ENCODE assay signal across 11 cellular contexts in genomic region chr6:165986647-165987482, GRCh38.
DNase-seq lines count a peak whose midpoint lies in the region; ATAC-seq and TF ChIP-seq lines count a peak whose summit lies in the region.
"Had no signal": no experiment of that assay in that cellular context is flagged by ENCODE, and none has a peak within 500 bp of the region (broad histone marks: within the 10 kb centered on the region; RNA-seq: fewer than 3 reads in every experiment).

No MANE protein-coding gene starts in this region.

- H3K9ac ChIP-seq in smooth muscle cell (ENCODE audit: low read depth), result no peak overlapping the region

- POLR2A ChIA-PET in HEK293T (lab: Yijun Ruan, JAX), result interaction anchor here (0.6 to 2.5 kb wide), 2 partner anchors 20 to 21 kb away, joined by 3 to 12 read pairs; no protein-coding TSS in a partner anchor

- H3K27ac ChIP-seq in smooth muscle cell (ENCODE audit: low read depth) (no peak overlapping the region), Peyer's patch (peak overlapping the region in 1 of 4 donors; percentile 73)
- H3K27ac ChIP-seq: upper lobe of left lung had no signal

- H3K4me3 ChIP-seq in iPS-11a (ENCODE audit: low read depth, low read length) (peak overlapping the region; percentile 14), smooth muscle cell (peak overlapping the region; percentile 51), Peyer's patch (peak overlapping the region in 2 of 4 donors; percentile 40 to 50)

- WGBS in smooth muscle cell (ENCODE audit: low lambda C conversion rate), result 3% methylated on average over 28 of the region's 31 CpGs

- ATAC-seq in GM19463 (IDR thresholded peaks at IDR 0.05; ENCODE audit: unreplicated experiment), result no peak
- ATAC-seq: activated CD4-positive, CD25-positive, alpha-beta regulatory T cell treated with anti-CD3 and anti-CD28 coated beads, Interleukin-2, amount 50 U/mL, for 24 hours had no signal

- peaks cover 4% of the 10 kb centered on the region for H3K4me1 ChIP-seq in smooth muscle cell (ENCODE audit: low read depth)
- no peaks in the 10 kb centered on the region for H3K4me1 ChIP-seq in Peyer's patch

- TF ChIP-seq CTCF in smooth muscle cell (IDR thresholded peaks at IDR 0.05; ENCODE audit: borderline replicate concordance, insufficient read depth, poor library complexity, severe bottlenecking), result no peak
- no peak for TF ChIP-seq CTCF in Peyer's patch (IDR thresholded peaks at IDR 0.05)
- TF ChIP-seq CTCF in GM13977 (IDR thresholded peaks at IDR 0.05; ENCODE audit: extremely low read depth, insufficient read depth, missing control alignments), result no peak

- H3F3A ChIP-seq in smooth muscle cell (ENCODE audit: low read depth), result no peaks in the 10 kb centered on the region

- in situ Hi-C loops in GM13977 (cut with MboI; ENCODE audit: low pct_unique_long_range_greater_than_20kb, low sequenced_read_pairs, unreplicated experiment), result no loop called here

- TF ChIP-seq POLR2A in Peyer's patch (IDR thresholded peaks at IDR 0.05), result no peak

- H2AFZ ChIP-seq in smooth muscle cell (ENCODE audit: low read depth), result peak overlapping the region; percentile 81

- no peaks in the 10 kb centered on the region for H3K36me3 ChIP-seq in smooth muscle cell (ENCODE audit: low read depth)
- H3K36me3 ChIP-seq in Peyer's patch, result no peaks in the 10 kb centered on the region
- H3K36me3 ChIP-seq: upper lobe of left lung had no signal

- CTCF ChIA-PET in HEK293T (lab: Yijun Ruan, JAX), result interaction anchor here (0.6 kb wide), 1 partner anchor 79 kb away, joined by 3 read pairs; no protein-coding TSS in a partner anchor

- no peaks in the 10 kb centered on the region for H3K79me2 ChIP-seq in smooth muscle cell (ENCODE audit: low read depth)

- no peaks in the 10 kb centered on the region for H3K9me3 ChIP-seq in smooth muscle cell (replicated peaks; ENCODE audit: low read depth)
- no peaks in the 10 kb centered on the region for H3K9me3 ChIP-seq in Peyer's patch
- H3K9me3 ChIP-seq: upper lobe of left lung had no signal

- H4K20me1 ChIP-seq in smooth muscle cell (ENCODE audit: low read depth), result no peaks in the 10 kb centered on the region

- peaks cover 81% of the 10 kb centered on the region for H3K27me3 ChIP-seq in smooth muscle cell (ENCODE audit: low read depth)
- peaks cover 0 to 6% of the 10 kb centered on the region in 2 donors for H3K27me3 ChIP-seq in Peyer's patch

- peak overlapping the region; percentile 90 for H3K4me2 ChIP-seq in smooth muscle cell

- DNase-seq in HEK293T (ENCODE audit: extremely low spot score) (peak; percentile 58), astrocyte of the hippocampus (ENCODE audit: low read depth, low spot score) (peak; percentile 67), smooth muscle cell (lab: John Stamatoyannopoulos, UW; ENCODE audit: unreplicated experiment) (no peak), Peyer's patch (no peak), GM13977 (ENCODE audit: low spot score) (no peak), NCI-H446 treated with DMSO at 0.1 percent for 48 hours (lab: John Stamatoyannopoulos, UW) (no peak)
- DNase-seq: NCI-H345 had no signal

TF ChIP-seq in HEK293T, 16 proteins besides CTCF, POLR2A, EP300 and RAD21:
- TF ChIP-seq ZNF384 (IDR thresholded peaks at IDR 0.05) (no peak), L3MBTL2 (conservative IDR thresholded peaks at IDR 0.05) (peak; percentile 52)

Comparison
In these comparisons a context has a peak if more than half of its experiments do, and no peak if none do; other contexts are left out.
1. DNase-seq: peak in HEK293T (single experiment) and astrocyte of the hippocampus (single experiment); none in smooth muscle cell (single experiment), Peyer's patch (0 of 3), GM13977 (single experiment) and NCI-H446 treated with DMSO at 0.1 percent for 48 hours (single experiment).